12 cellular contexts compared by ENCODE assay signal in the genomic region with DNA sequence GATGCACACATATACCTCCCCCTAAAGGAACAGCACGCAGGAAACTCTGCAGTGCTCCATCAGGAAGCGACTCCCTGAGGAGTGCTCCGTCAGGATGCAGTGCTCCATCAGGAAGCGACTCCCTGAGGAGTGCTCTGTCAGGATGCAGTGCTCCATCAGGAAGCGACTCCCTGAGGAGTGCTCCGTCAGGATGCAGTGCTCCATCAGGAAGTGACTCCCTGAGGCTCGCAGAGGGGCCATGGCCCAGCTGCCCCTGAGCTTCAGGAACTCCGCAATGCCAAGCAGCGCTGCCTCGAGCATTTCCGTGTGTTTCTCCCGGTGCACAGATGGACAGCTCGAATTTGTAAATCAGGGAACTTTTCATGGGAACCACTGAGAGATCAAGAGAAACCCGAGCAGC.
DNase-seq lines count a peak whose midpoint lies in the region; ATAC-seq and TF ChIP-seq lines count a peak whose summit lies in the region.
"Had no signal": no experiment of that assay in that cellular context is flagged by ENCODE, and none has a peak within 500 bp of the region (broad histone marks: within the 10 kb centered on the region; RNA-seq: fewer than 3 reads in every experiment).

No MANE protein-coding gene starts in this region.

- TF ChIP-seq CTCF in chondrocyte (IDR thresholded peaks at IDR 0.05) = no peak

- H3K27me3 Mint-ChIP-seq in chondrocyte (ENCODE audit: low read depth) = peaks cover 37% of the 10 kb centered on the region
- peaks cover 6% of the 10 kb centered on the region for H3K27me3 Mint-ChIP-seq in activated naive CD8-positive, alpha-beta T cell treated with anti-CD3 and anti-CD28 coated beads, Interleukin-2, amount 50 U/mL, for 24 hours
- peaks cover 11% of the 10 kb centered on the region for H3K27me3 Mint-ChIP-seq in activated T-helper 17 cell treated with anti-CD3 and anti-CD28 coated beads, Interleukin-2, amount 50 U/mL, for 72 hours

- H3K9me3 Mint-ChIP-seq in chondrocyte (ENCODE audit: low read depth) = no peaks in the 10 kb centered on the region
- no peaks in the 10 kb centered on the region for H3K9me3 Mint-ChIP-seq in activated naive CD8-positive, alpha-beta T cell treated with anti-CD3 and anti-CD28 coated beads, Interleukin-2, amount 50 U/mL, for 24 hours
- no peaks in the 10 kb centered on the region for H3K9me3 Mint-ChIP-seq in activated T-helper 17 cell treated with anti-CD3 and anti-CD28 coated beads, Interleukin-2, amount 50 U/mL, for 72 hours
- H3K9me3 Mint-ChIP-seq: CD4-positive, CD25-positive, alpha-beta regulatory T cell; GM23338 had no signal

- H3K27ac Mint-ChIP-seq in chondrocyte (ENCODE audit: unreplicated experiment) = no peak overlapping the region
- H3K27ac Mint-ChIP-seq in activated naive CD8-positive, alpha-beta T cell treated with anti-CD3 and anti-CD28 coated beads, Interleukin-2, amount 50 U/mL, for 24 hours = no peak overlapping the region
- no peak overlapping the region for H3K27ac Mint-ChIP-seq in activated T-helper 17 cell treated with anti-CD3 and anti-CD28 coated beads, Interleukin-2, amount 50 U/mL, for 72 hours
- H3K27ac Mint-ChIP-seq: CD4-positive, CD25-positive, alpha-beta regulatory T cell; GM23338 had no signal

- DNase-seq in activated CD8-positive, alpha-beta memory T cell treated with anti-CD3 and anti-CD28 coated beads, Interleukin-2, amount 50 U/mL, for 48 hours = peak; percentile 32
- no peak for DNase-seq in activated CD8-positive, alpha-beta memory T cell treated with anti-CD3 and anti-CD28 coated beads, Interleukin-2, amount 50 U/mL, for 4 hours
- peak; percentile 42 for DNase-seq in chondrocyte (ENCODE audit: low spot score)
- peak; percentile 47 for DNase-seq in mesenteric fat pad (ENCODE audit: low spot score)
- no peak for DNase-seq in activated naive CD8-positive, alpha-beta T cell treated with anti-CD3 and anti-CD28 coated beads, Interleukin-2, amount 50 U/mL, for 24 hours
- no peak for DNase-seq in T-helper 1 cell
- DNase-seq: AML-193; CD4-positive, CD25-positive, alpha-beta regulatory T cell; DMS 273 treated with DMSO at 0.1 percent for 48 hours; H7 had no signal

- no peaks in the 10 kb centered on the region for H3K4me1 Mint-ChIP-seq in chondrocyte (ENCODE audit: low read depth)
- peaks cover 12% of the 10 kb centered on the region for H3K4me1 Mint-ChIP-seq in activated naive CD8-positive, alpha-beta T cell treated with anti-CD3 and anti-CD28 coated beads, Interleukin-2, amount 50 U/mL, for 24 hours
- H3K4me1 Mint-ChIP-seq in activated T-helper 17 cell treated with anti-CD3 and anti-CD28 coated beads, Interleukin-2, amount 50 U/mL, for 72 hours = no peaks in the 10 kb centered on the region
- H3K4me1 Mint-ChIP-seq: CD4-positive, CD25-positive, alpha-beta regulatory T cell had no signal

- H3K36me3 Mint-ChIP-seq in chondrocyte (ENCODE audit: low read depth) = no peaks in the 10 kb centered on the region
- no peaks in the 10 kb centered on the region for H3K36me3 Mint-ChIP-seq in activated naive CD8-positive, alpha-beta T cell treated with anti-CD3 and anti-CD28 coated beads, Interleukin-2, amount 50 U/mL, for 24 hours (ENCODE audit: low read depth)
- no peaks in the 10 kb centered on the region for H3K36me3 Mint-ChIP-seq in activated T-helper 17 cell treated with anti-CD3 and anti-CD28 coated beads, Interleukin-2, amount 50 U/mL, for 72 hours (ENCODE audit: low read depth)
- H3K36me3 Mint-ChIP-seq: CD4-positive, CD25-positive, alpha-beta regulatory T cell had no signal

- ATAC-seq in activated naive CD8-positive, alpha-beta T cell treated with anti-CD3 and anti-CD28 coated beads, Interleukin-2, amount 50 U/mL, for 24 hours = no peak
- ATAC-seq in activated T-helper 17 cell treated with anti-CD3 and anti-CD28 coated beads, Interleukin-2, amount 50 U/mL, for 72 hours (replicated peaks) = no peak
- ATAC-seq: GM23338 had no signal

- H3K4me3 Mint-ChIP-seq in chondrocyte (ENCODE audit: unreplicated experiment) = no peak overlapping the region
- no peak overlapping the region for H3K4me3 Mint-ChIP-seq in activated naive CD8-positive, alpha-beta T cell treated with anti-CD3 and anti-CD28 coated beads, Interleukin-2, amount 50 U/mL, for 24 hours
- H3K4me3 Mint-ChIP-seq in activated T-helper 17 cell treated with anti-CD3 and anti-CD28 coated beads, Interleukin-2, amount 50 U/mL, for 72 hours = no peak overlapping the region
- H3K4me3 Mint-ChIP-seq: CD4-positive, CD25-positive, alpha-beta regulatory T cell; GM23338 had no signal

Comparison
In these comparisons a context has a peak if more than half of its experiments do, and no peak if none do; other contexts are left out.
1. DNase-seq: peak in activated CD8-positive, alpha-beta memory T cell treated with anti-CD3 and anti-CD28 coated beads, Interleukin-2, amount 50 U/mL, for 48 hours (single experiment), chondrocyte (single experiment) and mesenteric fat pad (single experiment); none in activated CD8-positive, alpha-beta memory T cell treated with anti-CD3 and anti-CD28 coated beads, Interleukin-2, amount 50 U/mL, for 4 hours (single experiment), activated naive CD8-positive, alpha-beta T cell treated with anti-CD3 and anti-CD28 coated beads, Interleukin-2, amount 50 U/mL, for 24 hours (single experiment) and T-helper 1 cell (0 of 5).